17 cellular contexts compared by ENCODE assay signal in the genomic region with DNA sequence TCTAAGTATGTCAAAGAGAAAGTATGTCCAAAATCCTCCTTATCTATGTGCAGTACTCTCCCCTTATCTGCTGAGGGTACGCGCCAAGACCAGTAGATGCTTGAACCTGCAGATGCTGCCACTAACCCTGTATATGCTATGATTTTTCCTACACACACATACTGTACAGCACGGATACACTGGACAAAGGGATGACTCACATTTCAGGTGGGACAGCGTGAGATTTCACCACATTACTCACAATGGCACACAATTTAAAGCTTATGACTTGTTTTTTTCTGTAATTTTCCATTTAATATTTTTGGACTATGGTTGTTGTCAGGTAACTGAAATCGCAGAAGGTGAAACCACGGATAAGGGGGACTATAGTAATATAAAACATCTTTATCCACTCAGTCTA. TPM values are rescaled to one million over a fixed set of nuclear protein-coding genes. Genes with fewer than 3 reads are reported as not detected.
DNase-seq lines count a peak whose midpoint lies in the region; ATAC-seq, FAIRE-seq and TF ChIP-seq lines count a peak whose summit lies in the region.
"Had no signal": no experiment of that assay in that cellular context is flagged by ENCODE, and none has a peak within 500 bp of the region (broad histone marks: within the 10 kb centered on the region; RNA-seq: fewer than 3 reads in every experiment).

No MANE protein-coding gene starts in this region.

- H3K4me1 ChIP-seq in DND-41 (ENCODE audit: insufficient read depth, low read length) (peaks cover 24% of the 10 kb centered on the region), osteoblast (ENCODE audit: insufficient read depth, low read length) (peaks cover 8% of the 10 kb centered on the region)

- no peak for FAIRE-seq in bronchial epithelial cell (lab: Jason Lieb, UNC)
- FAIRE-seq in GM12892 (lab: Jason Lieb, UNC): no peak
- FAIRE-seq: GM18507, HepG2, HTR-8/SVneo had no signal

- H3K4me2 ChIP-seq in DND-41 (ENCODE audit: insufficient read depth, low read length): peak overlapping the region; percentile 9; the same call in 1 of the 2 replicates
- no peak overlapping the region for H3K4me2 ChIP-seq in osteoblast (ENCODE audit: insufficient read depth, low read length)

- peaks cover 18% of the 10 kb centered on the region; the same call in 1 of the 2 replicates for H4K20me1 ChIP-seq in DND-41 (ENCODE audit: insufficient read depth, low read length)
- no peaks in the 10 kb centered on the region for H4K20me1 ChIP-seq in osteoblast (ENCODE audit: insufficient read depth, low read length)

- DNase-seq in DND-41 (no peak), NB4 (ENCODE audit: low read depth) (no peak), bronchial epithelial cell (ENCODE audit: low read depth) (peak; percentile 67), osteoblast (ENCODE audit: insufficient read length, low spot score, missing footprints) (peak; percentile 11), GM12892 (ENCODE audit: insufficient read length) (no peak), NCI-H2029 treated with DMSO at 0.1 percent for 48 hours (lab: John Stamatoyannopoulos, UW) (no peak)
- no peak for DNase-seq in activated CD4-positive, alpha-beta T cell treated with anti-CD3 and anti-CD28 coated beads for 48 hours
- DNase-seq: C1 segment of cervical spinal cord; Calu3; CD4-positive, alpha-beta T cell; DMS 273 treated with DMSO at 0.1 percent for 48 hours; GDM1; HCEC 1CT; HFFc6 had no signal

- no peak overlapping the region for H3K9ac ChIP-seq in DND-41 (ENCODE audit: low read depth, low read length)

- TF ChIP-seq POLR2A in NB4 (IDR thresholded peaks at IDR 0.05; ENCODE audit: extremely low read depth, insufficient read length) (no peak), GM12892 (IDR thresholded peaks at IDR 0.05; ENCODE audit: low read depth, low read length) (no peak)

- H3K9me3 ChIP-seq in DND-41 (ENCODE audit: insufficient read depth, low read length, severe bottlenecking) (no peaks in the 10 kb centered on the region), osteoblast (ENCODE audit: low read depth, low read length) (no peaks in the 10 kb centered on the region)

- TF ChIP-seq CTCF in DND-41 (IDR thresholded peaks at IDR 0.05; ENCODE audit: borderline replicate concordance, extremely low read depth, low read length, poor library complexity, severe bottlenecking) (no peak), NB4 (IDR thresholded peaks at IDR 0.05; ENCODE audit: low read depth, low read length) (no peak), bronchial epithelial cell (IDR thresholded peaks at IDR 0.05; ENCODE audit: insufficient read depth, low read length, severe bottlenecking) (no peak), osteoblast (IDR thresholded peaks at IDR 0.05; ENCODE audit: extremely low read depth, low read depth, low read length) (no peak)

- H3K27ac ChIP-seq in DND-41 (ENCODE audit: low read length) (no peak overlapping the region), osteoblast (ENCODE audit: low read depth, low read length) (no peak overlapping the region)

- no peak overlapping the region for H3K4me3 ChIP-seq in DND-41 (ENCODE audit: low read depth in 1 of 2, low read length in 2 of 2)
- H3K4me3 ChIP-seq in NB4 (ENCODE audit: low read depth, low read length): peak overlapping the region; percentile 16
- no peak overlapping the region for H3K4me3 ChIP-seq in bronchial epithelial cell (ENCODE audit: low read depth, low read length)
- no peak overlapping the region for H3K4me3 ChIP-seq in osteoblast (ENCODE audit: insufficient read depth, low read length)

- H3K79me2 ChIP-seq in DND-41 (ENCODE audit: insufficient read depth, low read length): peaks cover 77% of the 10 kb centered on the region
- H3K79me2 ChIP-seq in osteoblast (ENCODE audit: insufficient read depth, low read length): peaks cover 14% of the 10 kb centered on the region

- no peaks in the 10 kb centered on the region for H3K27me3 ChIP-seq in DND-41 (ENCODE audit: insufficient read depth, low read length, poor library complexity)
- H3K27me3 ChIP-seq in bronchial epithelial cell (ENCODE audit: control insufficient read depth, insufficient read depth, low read length): no peaks in the 10 kb centered on the region
- H3K27me3 ChIP-seq in osteoblast (ENCODE audit: insufficient read depth, low read length): no peaks in the 10 kb centered on the region

- ATAC-seq in DND-41 (ENCODE audit: insufficient read depth, low read depth): no peak
- ATAC-seq: HepG2 had no signal

- H3K36me3 ChIP-seq in DND-41 (ENCODE audit: insufficient read depth, low read length): peaks cover 67% of the 10 kb centered on the region
- no peaks in the 10 kb centered on the region for H3K36me3 ChIP-seq in bronchial epithelial cell (ENCODE audit: control insufficient read depth, insufficient read depth, low read length)
- H3K36me3 ChIP-seq in osteoblast (ENCODE audit: insufficient read depth, low read length): peaks cover 3% of the 10 kb centered on the region

- H2AFZ ChIP-seq in DND-41 (ENCODE audit: low read depth, low read length) (no peak overlapping the region), osteoblast (ENCODE audit: low read length) (no peak overlapping the region)

RNA-seq across cellular contexts. Expression of a gene that starts 4.1 kb away (rescaled TPM):
- 0.26 TPM in 2 replicates for total RNA-seq in bronchial epithelial cell
- 0.72 and 1.2 TPM in 2 replicates for total RNA-seq in osteoblast
- 13.3 TPM for polyA plus RNA-seq in GM12892 (2012; ENCODE audit: missing spikeins)

RNA-seq across cellular contexts. Expression of a gene that starts 4.3 kb away (rescaled TPM):
- 6.6 and 8.7 TPM in 2 replicates for total RNA-seq in bronchial epithelial cell
- total RNA-seq in osteoblast: 6.2 and 7.7 TPM in 2 replicates
- 46.0 TPM for polyA plus RNA-seq in GM12892 (2012; ENCODE audit: missing spikeins)

RNA-seq across cellular contexts. Expression of a gene that starts 34.1 kb away (rescaled TPM):
- total RNA-seq in bronchial epithelial cell (26.0 and 32.4 TPM in 2 replicates), osteoblast (39.8 and 41.6 TPM in 2 replicates)
- 12.8 TPM for polyA plus RNA-seq in GM12892 (2012; ENCODE audit: missing spikeins)

Comparison
In these comparisons a context has a peak if more than half of its experiments do, and no peak if none do; other contexts are left out.
1. DNase-seq: peak in bronchial epithelial cell (single experiment) and osteoblast (single experiment); none in DND-41 (single experiment), NB4 (single experiment), GM12892 (single experiment), NCI-H2029 treated with DMSO at 0.1 percent for 48 hours (single experiment) and activated CD4-positive, alpha-beta T cell treated with anti-CD3 and anti-CD28 coated beads for 48 hours (single experiment).